Comparison of ENCODE assay signal across 7 cellular contexts in genomic region chr2:159285929-159286708, GRCh38. TPM values are rescaled to one million over a fixed set of nuclear protein-coding genes. Genes with fewer than 3 reads are reported as not detected.
A peak's percentile ranks its signal among the peaks of the same experiment; 100 is the strongest.
DNase-seq lines count a peak whose midpoint lies in the region; ATAC-seq and TF ChIP-seq lines count a peak whose summit lies in the region.

A gene with protein sequence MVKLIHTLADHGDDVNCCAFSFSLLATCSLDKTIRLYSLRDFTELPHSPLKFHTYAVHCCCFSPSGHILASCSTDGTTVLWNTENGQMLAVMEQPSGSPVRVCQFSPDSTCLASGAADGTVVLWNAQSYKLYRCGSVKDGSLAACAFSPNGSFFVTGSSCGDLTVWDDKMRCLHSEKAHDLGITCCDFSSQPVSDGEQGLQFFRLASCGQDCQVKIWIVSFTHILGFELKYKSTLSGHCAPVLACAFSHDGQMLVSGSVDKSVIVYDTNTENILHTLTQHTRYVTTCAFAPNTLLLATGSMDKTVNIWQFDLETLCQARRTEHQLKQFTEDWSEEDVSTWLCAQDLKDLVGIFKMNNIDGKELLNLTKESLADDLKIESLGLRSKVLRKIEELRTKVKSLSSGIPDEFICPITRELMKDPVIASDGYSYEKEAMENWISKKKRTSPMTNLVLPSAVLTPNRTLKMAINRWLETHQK (minus strand): TSS chr2:159286703. CDS start chr2:159283069, 3,634 bp downstream.

- TF ChIP-seq CTCF in GM10248 (IDR thresholded peaks at IDR 0.05; ENCODE audit: control extremely low read depth, extremely low read depth, low read depth, missing control alignments): no peak
- no peak for TF ChIP-seq CTCF in H9 (conservative IDR thresholded peaks at IDR 0.05)
- no peak for TF ChIP-seq CTCF in MM.1S (IDR thresholded peaks at IDR 0.05; ENCODE audit: low read length)
- TF ChIP-seq CTCF in WTC11 (IDR thresholded peaks at IDR 0.05): no peak
- no peak for TF ChIP-seq CTCF in lung (IDR thresholded peaks at IDR 0.05; ENCODE audit: control extremely low read depth, extremely low read depth)

- H3K4me3 Mint-ChIP-seq in H9 (peak within 1 kb of the TSS; percentile 81 to 87), WTC11 (peak within 1 kb of the TSS; percentile 82)

- H3K4me1 Mint-ChIP-seq in H9 (peaks cover 16 to 18% of the 10 kb centered on the region in 2 experiments), WTC11 (peaks cover 20% of the 10 kb centered on the region)

- peaks cover 0 to 13% (median 0%) of the 10 kb centered on the region in 3 experiments; a peak in 2 of 7 replicates for H3K36me3 Mint-ChIP-seq in H9 (ENCODE audit: insufficient read depth in 1 of 3, low read depth in 3 of 3)
- H3K36me3 Mint-ChIP-seq in WTC11: peaks cover 6% of the 10 kb centered on the region; the same call in 1 of the 2 replicates

- H3K27ac Mint-ChIP-seq in H9 (peak within 1 kb of the TSS; percentile 98 to 99 (median 99)), WTC11 (peak within 1 kb of the TSS; percentile 98)

- peak within 1 kb of the TSS; percentile 89 for H3K4me3 ChIP-seq in MM.1S (ENCODE audit: low read length)
- H3K4me3 ChIP-seq in lung: peak within 1 kb of the TSS; percentile 70

- no peak within 1 kb of the TSS for H2BK20ac ChIP-seq in H9 (ENCODE audit: low read depth, low read length, poor library complexity, severe bottlenecking)

- H3K36me3 ChIP-seq in MM.1S (replicated peaks; ENCODE audit: insufficient read depth, low read length) (0 out of 2 replicates have a peak, but pooled peaks cover 4% of the 10 kb centered on the region), lung (ENCODE audit: control insufficient read depth in 2 of 2, insufficient read depth in 2 of 2, low read length in 2 of 2) (no peaks in the 10 kb centered on the region)

- H2BK15ac ChIP-seq in H9 (ENCODE audit: low read depth, low read length): no peak within 1 kb of the TSS

- no peaks in the 10 kb centered on the region for H3K9me2 ChIP-seq in MM.1S (replicated peaks; ENCODE audit: insufficient read depth, low read length)

- no peaks in the 10 kb centered on the region for H4K20me1 ChIP-seq in H9 (ENCODE audit: control insufficient read depth, insufficient read depth, insufficient read length)
- H4K20me1 ChIP-seq in MM.1S (ENCODE audit: insufficient read depth, low read length): no peaks in the 10 kb centered on the region

- no peak within 1 kb of the TSS; the same call in 1 of the 2 replicates for H3K4ac ChIP-seq in H9 (ENCODE audit: low read depth, low read length)

- no peak within 1 kb of the TSS for H4K8ac ChIP-seq in H9 (replicated peaks; ENCODE audit: insufficient read length, low read depth, low read length)

- H3K9me3 Mint-ChIP-seq in H9 (no peaks in the 10 kb centered on the region), WTC11 (no peaks in the 10 kb centered on the region)

- H3K27ac ChIP-seq in H9 (ENCODE audit: insufficient read length, low read depth, low read length): peak within 1 kb of the TSS; percentile 90
- H3K27ac ChIP-seq in MM.1S (ENCODE audit: low read length): peak within 1 kb of the TSS; percentile 74; the same call in 1 of the 2 replicates
- peak within 1 kb of the TSS; percentile 91 to 95 for H3K27ac ChIP-seq in lung (ENCODE audit: low read depth in 1 of 2, low read length in 1 of 2)

- peak within 1 kb of the TSS; percentile 87 for H2AFZ ChIP-seq in H9 (ENCODE audit: low read length)
- peak within 1 kb of the TSS; percentile 98 for H2AFZ ChIP-seq in MM.1S (ENCODE audit: low read length)

- no peak within 1 kb of the TSS for H2BK5ac ChIP-seq in H9 (ENCODE audit: insufficient read length, low read length)

- H3K18ac ChIP-seq in H9 (ENCODE audit: insufficient read length, low read depth, low read length): peak within 1 kb of the TSS; percentile 92

- no peaks in the 10 kb centered on the region; the same call in 1 of the 2 replicates for H3K27me3 Mint-ChIP-seq in H9 (ENCODE audit: low read depth)
- H3K27me3 Mint-ChIP-seq in WTC11 (ENCODE audit: low read depth): peaks cover 3% of the 10 kb centered on the region; the same call in 1 of the 2 replicates

- no peak within 1 kb of the TSS for H4K5ac ChIP-seq in H9 (ENCODE audit: insufficient read length, low read depth, low read length)

- H2BK12ac ChIP-seq in H9 (ENCODE audit: insufficient read length, low read depth, low read length): no peak within 1 kb of the TSS

- H3T11ph ChIP-seq in H9 (ENCODE audit: low read length): no peak within 1 kb of the TSS

- no peak within 1 kb of the TSS for H4K91ac ChIP-seq in H9 (ENCODE audit: insufficient read length, low read depth, low read length)

- no peaks in the 10 kb centered on the region for H3K79me1 ChIP-seq in H9 (ENCODE audit: insufficient read depth, low read depth, low read length, poor library complexity, severe bottlenecking)

- H3K27me3 ChIP-seq in H9 (ENCODE audit: insufficient read depth, low read length) (no peaks in the 10 kb centered on the region), MM.1S (replicated peaks; ENCODE audit: insufficient read depth, low read length) (no peaks in the 10 kb centered on the region), lung (ENCODE audit: control insufficient read depth, insufficient read depth) (no peaks in the 10 kb centered on the region)

- POLR2A ChIA-PET in GM10248 (lab: Yijun Ruan, JAX) (interaction anchor here (0.7 to 0.9 kb wide), 2 partner anchors 14 to 36 kb away, joined by 3 to 6 read pairs; no protein-coding TSS in a partner anchor), WTC11 (lab: Charles Lee) (interaction anchor here (0.7 kb wide), 2 partner anchors 22 to 326 kb away, joined by 3 read pairs; no protein-coding TSS in a partner anchor)

- no peaks in the 10 kb centered on the region for H3K79me2 ChIP-seq in H9 (ENCODE audit: insufficient read depth, low read length)
- peaks cover 43% of the 10 kb centered on the region for H3K79me2 ChIP-seq in MM.1S (ENCODE audit: low read length)

- H3K9ac ChIP-seq in H9 (ENCODE audit: extremely low read depth, insufficient read length, low read length) (peak within 1 kb of the TSS; percentile 94), MM.1S (ENCODE audit: low read length) (peak within 1 kb of the TSS; percentile 77)

- H3F3A ChIP-seq in MM.1S (ENCODE audit: insufficient read depth, low read length): peaks cover 3% of the 10 kb centered on the region

- no peaks in the 10 kb centered on the region for H3K4me1 ChIP-seq in H9 (ENCODE audit: insufficient read depth, low read length)
- H3K4me1 ChIP-seq in MM.1S (ENCODE audit: low read length): peaks cover 28% of the 10 kb centered on the region
- peaks cover 6 to 10% of the 10 kb centered on the region in 2 donors for H3K4me1 ChIP-seq in lung (ENCODE audit: control insufficient read depth in 2 of 2, insufficient read depth in 2 of 2, low read length in 2 of 2)

- CTCF ChIA-PET in GM10248 (lab: Yijun Ruan, JAX): interaction anchor here (0.9 to 2.5 kb wide), 7 partner anchors 12 to 684 kb away, joined by 3 to 7 read pairs (median 3); no protein-coding TSS in a partner anchor
- CTCF ChIA-PET in WTC11 (lab: Charles Lee): interaction anchor here (0.6 to 1.7 kb wide), 4 partner anchors 11 to 636 kb away, joined by 3 to 4 read pairs (median 3); no protein-coding TSS in a partner anchor

- H2AK5ac ChIP-seq in H9 (ENCODE audit: insufficient read length, low read length): no peak within 1 kb of the TSS

- no CpG with 5 or more reads among the region's 64 CpGs for WGBS in H9 (ENCODE audit: extremely low coverage, insufficient read length, low lambda C conversion rate)
- WGBS in lung, 2 donors: 2% methylated on average over 49 to 64 of the region's 64 CpGs

- H3K56ac ChIP-seq in H9 (ENCODE audit: insufficient read length, low read depth, low read length): no peak within 1 kb of the TSS

- H3K4me2 ChIP-seq in H9 (ENCODE audit: insufficient read depth, insufficient read length, low read length): peak within 1 kb of the TSS; percentile 91
- peak within 1 kb of the TSS; percentile 95 for H3K4me2 ChIP-seq in MM.1S (ENCODE audit: low read depth, low read length)

- H3K23ac ChIP-seq in H9 (ENCODE audit: insufficient read length, low read depth, low read length): no peak within 1 kb of the TSS

- no peak within 1 kb of the TSS for H2BK120ac ChIP-seq in H9 (ENCODE audit: low read depth, low read length, poor library complexity, severe bottlenecking)

- peak within 1 kb of the TSS; percentile 87 for H3K14ac ChIP-seq in H9 (ENCODE audit: insufficient read depth, low read length)

- no peaks in the 10 kb centered on the region for H3K9me3 ChIP-seq in H9 (ENCODE audit: control insufficient read depth, low read depth, low read length)
- no peaks in the 10 kb centered on the region for H3K9me3 ChIP-seq in MM.1S (replicated peaks; ENCODE audit: insufficient read depth, low read length)
- H3K9me3 ChIP-seq in lung (ENCODE audit: control insufficient read depth in 2 of 2, insufficient read depth in 1 of 2, low read length in 1 of 2): no peaks in the 10 kb centered on the region

- ATAC-seq in WTC11 (peak; percentile 29), lung (ENCODE audit: insufficient read depth, low FRiP score) (peak; percentile 2)

- DNase-seq in GM10248 (ENCODE audit: extremely low spot score) (peak; percentile 31), H9 (peak; percentile 74), MM.1S (peak; percentile 35), WTC11 (ENCODE audit: low spot score) (peak; percentile 65), lung (ENCODE audit: low spot score) (peak; percentile 71)
- peak; percentile 5 for DNase-seq in effector CD4-positive, alpha-beta T cell
- DNase-seq in stimulated activated CD8-positive, alpha-beta memory T cell treated with anti-CD3 and anti-CD28 coated beads, Interleukin-4, amount 100 ng/mL, for 48 hours: peak; percentile 55

- peaks cover 8% of the 10 kb centered on the region for H3K23me2 ChIP-seq in H9 (ENCODE audit: insufficient read length, low read depth, low read length, poor library complexity, severe bottlenecking)

TF ChIP-seq in WTC11, 78 proteins besides CTCF, POLR2A, EP300 and RAD21 (continues in another document):
- peak; percentile 76 for TF ChIP-seq CREM (CRISPR knock-in tag; IDR thresholded peaks at IDR 0.05)
- TF ChIP-seq GRHL2 (CRISPR knock-in tag; IDR thresholded peaks at IDR 0.05; ENCODE audit: insufficient replicate concordance, severe bottlenecking): no peak
- no peak; the same call in none of the 2 replicates for TF ChIP-seq GABPB1 (CRISPR knock-in tag; IDR thresholded peaks at IDR 0.05)
- TF ChIP-seq SMAD3 (CRISPR knock-in tag; IDR thresholded peaks at IDR 0.05; ENCODE audit: borderline replicate concordance): peak; percentile 41; the same call in 1 of the 2 replicates
- TF ChIP-seq TP53 (CRISPR knock-in tag; IDR thresholded peaks at IDR 0.05): peak; percentile 96
- peak; percentile 85 for TF ChIP-seq MAX (CRISPR knock-in tag; IDR thresholded peaks at IDR 0.05)
- TF ChIP-seq RELA (CRISPR knock-in tag; IDR thresholded peaks at IDR 0.05; ENCODE audit: borderline replicate concordance): peak; percentile 92; the same call in 1 of the 2 replicates
- TF ChIP-seq ZNF219 (CRISPR knock-in tag; IDR thresholded peaks at IDR 0.05; ENCODE audit: borderline replicate concordance): no peak; the same call in 1 of the 2 replicates

RNA-seq across cellular contexts. Expression of the gene that starts here (rescaled TPM):
- total RNA-seq in H9 (2021): 5.5 and 6.2 TPM in 2 replicates
- total RNA-seq in WTC11 (2021): 5.8 to 11.2 TPM (median 8.5 TPM) in 3 replicates
- total RNA-seq in lung: 10 to 100 TPM in 1 of 2 donors, 1 to 10 TPM in 1; 9.9 to 18.3 TPM
- polyA plus RNA-seq in lung: 1 to 10 TPM; 7.7 to 9.7 TPM

Comparison
In these comparisons a context has a peak if more than half of its experiments do, and no peak if none do; other contexts are left out.
1. Peak in every context shown above with its lines: DNase-seq, ATAC-seq, H3K4me3 ChIP-seq and H3K27ac ChIP-seq.
2. DNase-seq: peak in every context shown above with its lines; median percentile 74 in H9; 71 in lung; 65 in WTC11; 55 in stimulated activated CD8-positive, alpha-beta memory T cell treated with anti-CD3 and anti-CD28 coated beads, Interleukin-4, amount 100 ng/mL, for 48 hours; 35 in MM.1S; 31 in GM10248; 5 in effector CD4-positive, alpha-beta T cell.